19 cellular contexts compared by ENCODE assay signal in the genomic region with DNA sequence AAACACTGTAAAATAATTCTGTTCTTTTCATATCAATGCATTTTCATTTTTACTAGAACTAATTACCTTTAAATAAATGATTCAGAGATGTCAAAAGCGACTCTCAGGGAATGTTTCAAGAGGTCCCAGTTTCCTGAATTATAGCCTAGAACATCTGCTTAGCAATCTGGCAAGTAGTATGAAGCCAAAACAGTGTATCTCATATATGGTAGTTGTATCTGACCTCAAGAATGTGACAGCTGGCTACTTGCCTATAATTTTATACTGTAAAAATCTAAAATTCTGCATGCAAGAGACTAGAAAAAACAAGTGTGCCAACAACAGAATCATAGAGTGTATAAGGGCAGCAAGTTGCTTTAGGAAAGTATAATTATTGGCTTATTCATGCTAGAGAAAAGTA.
DNase-seq lines count a peak whose midpoint lies in the region; ATAC-seq and TF ChIP-seq lines count a peak whose summit lies in the region.
"Had no signal": no experiment of that assay in that cellular context is flagged by ENCODE, and none has a peak within 500 bp of the region (broad histone marks: within the 10 kb centered on the region; RNA-seq: fewer than 3 reads in every experiment).

No MANE protein-coding gene starts in this region.

- ATAC-seq in upper lobe of left lung (ENCODE audit: low FRiP score in 2 of 2), result no peak

- peak; percentile 39 for DNase-seq in HCEC 1CT
- peak; percentile 72 for DNase-seq in NCI-H524 treated with DMSO at 0.1 percent for 48 hours (lab: John Stamatoyannopoulos, UW)
- peak; percentile 67 for DNase-seq in choroid plexus epithelial cell (ENCODE audit: low read depth)
- peak; percentile 41 for DNase-seq in skeletal muscle cell (ENCODE audit: low read depth)
- no peak for DNase-seq in upper lobe of left lung
- no peak for DNase-seq in stimulated activated CD8-positive, alpha-beta memory T cell treated with anti-CD3 and anti-CD28 coated beads, Interleukin-4, amount 100 ng/mL, for 48 hours
- no peak for DNase-seq in Ammon's horn (ENCODE audit: low spot score)
- DNase-seq: activated naive CD4-positive, alpha-beta T cell treated with anti-CD3 and anti-CD28 coated beads for 36 hours; activated T-cell treated with anti-CD3 and anti-CD28 coated beads, Interleukin-2, amount 50 U/mL, for 24 hours; anterior cingulate cortex; BE2C; foreskin melanocyte; hypothalamus; MM.1S; NCI-H1436 treated with DMSO at 0.1 percent for 48 hours; NCI-H345; nucleus accumbens; Peyer's patch had no signal

- no peak for TF ChIP-seq CTCF in choroid plexus epithelial cell (conservative IDR thresholded peaks at IDR 0.05; ENCODE audit: low read depth, low read length)
- TF ChIP-seq CTCF in upper lobe of left lung (IDR thresholded peaks at IDR 0.05), result no peak

- no peak overlapping the region for H3K27ac ChIP-seq in upper lobe of left lung
- H3K27ac ChIP-seq: Peyer's patch had no signal

- H3K27me3 ChIP-seq in upper lobe of left lung, result no peaks in the 10 kb centered on the region
- H3K27me3 ChIP-seq: BE2C, Peyer's patch had no signal

- no peaks in the 10 kb centered on the region for H3K36me3 ChIP-seq in upper lobe of left lung
- H3K36me3 ChIP-seq: BE2C, Peyer's patch had no signal

- no peaks in the 10 kb centered on the region for H3K9me3 ChIP-seq in upper lobe of left lung
- H3K9me3 ChIP-seq: BE2C, Peyer's patch had no signal

- peaks cover 0 to 3% (median 0%) of the 10 kb centered on the region in 4 donors for H3K4me1 ChIP-seq in upper lobe of left lung
- H3K4me1 ChIP-seq: Peyer's patch had no signal

- no peak for TF ChIP-seq EP300 in upper lobe of left lung (IDR thresholded peaks at IDR 0.05)

- H3K4me3 ChIP-seq in choroid plexus epithelial cell (ENCODE audit: low read depth, low read length), result no peak overlapping the region
- H3K4me3 ChIP-seq in skeletal muscle cell (ENCODE audit: low read depth, low read length), result no peak overlapping the region
- no peak overlapping the region for H3K4me3 ChIP-seq in upper lobe of left lung
- H3K4me3 ChIP-seq: lung, Peyer's patch had no signal

- 81 to 90% methylated on average over 1 of the region's 1 CpG for WGBS in upper lobe of left lung, 2 donors

- TF ChIP-seq POLR2A in upper lobe of left lung (IDR thresholded peaks at IDR 0.05), result no peak

Comparison
In these comparisons a context has a peak if more than half of its experiments do, and no peak if none do; other contexts are left out.
1. DNase-seq: peak in HCEC 1CT (single experiment), NCI-H524 treated with DMSO at 0.1 percent for 48 hours (single experiment), choroid plexus epithelial cell (single experiment) and skeletal muscle cell (single experiment); none in upper lobe of left lung (0 of 2), stimulated activated CD8-positive, alpha-beta memory T cell treated with anti-CD3 and anti-CD28 coated beads, Interleukin-4, amount 100 ng/mL, for 48 hours (single experiment) and Ammon's horn (single experiment).